ENCODE assay signal across 29 cellular contexts in genomic region chr17:72304859-72305258, GRCh38.
"Had no signal": no experiment of that assay in that cellular context is flagged by ENCODE, and none has a peak within 500 bp of the region (broad histone marks: within the 10 kb centered on the region; RNA-seq: fewer than 3 reads in every experiment).

No MANE protein-coding gene starts in this region.

- H3K27ac ChIP-seq: ascending aorta, cardiac muscle cell, VCaP had no signal

- H3K4me1 ChIP-seq: ascending aorta had no signal

- FAIRE-seq: TTC549 had no signal

- H3K4me3 ChIP-seq: ascending aorta, cardiac muscle cell had no signal

- H3K9me3 ChIP-seq: ascending aorta had no signal

- DNase-seq: activated CD4-positive, alpha-beta memory T cell treated with anti-CD3 and anti-CD28 coated beads, Interleukin-2, amount 10 ng/mL, durations not matched to agents 7 days and 5 days; activated CD4-positive, alpha-beta T cell treated with anti-CD3 and anti-CD28 coated beads for 1 hour; activated CD4-positive, alpha-beta T cell treated with anti-CD3 and anti-CD28 coated beads for 36 hours; activated CD4-positive, alpha-beta T cell treated with anti-CD3 and anti-CD28 coated beads for 48 hours; activated CD4-positive, alpha-beta T cell treated with anti-CD3 and anti-CD28 coated beads, Interleukin-2, amount 10 ng/mL, durations not matched to agents 7 days and 5 days; activated CD4-positive, alpha-beta T cell treated with anti-CD3 and anti-CD28 coated beads, Interleukin-2, amount 50 U/mL, for 48 hours; activated CD4-positive, CD25-positive, alpha-beta regulatory T cell; activated CD8-positive, alpha-beta memory T cell treated with anti-CD3 and anti-CD28 coated beads for 24 hours; activated CD8-positive, alpha-beta memory T cell treated with anti-CD3 and anti-CD28 coated beads, Interleukin-2, amount 10 ng/mL, durations not matched to agents 7 days and 5 days; activated CD8-positive, alpha-beta memory T cell treated with anti-CD3 and anti-CD28 coated beads, Interleukin-2, amount 50 U/mL, for 48 hours; activated CD8-positive, alpha-beta T cell treated with anti-CD3 and anti-CD28 coated beads, Interleukin-2, amount 10 ng/mL, durations not matched to agents 7 days and 5 days; activated effector memory CD4-positive, alpha-beta T cell treated with Interleukin-2 at 50 U/mL for 16 hours; activated gamma-delta T cell; activated naive CD4-positive, alpha-beta T cell treated with anti-CD3 and anti-CD28 coated beads, Interleukin-2, amount 10 ng/mL, durations not matched to agents 7 days and 5 days; activated naive CD4-positive, alpha-beta T cell treated with Interleukin-2 at 50 U/mL for 16 hours; activated naive CD8-positive, alpha-beta T cell treated with anti-CD3 and anti-CD28 coated beads, Interleukin-2, amount 10 ng/mL, durations not matched to agents 7 days and 5 days; activated naive CD8-positive, alpha-beta T cell treated with anti-CD3 and anti-CD28 coated beads, Interleukin-2, amount 50 U/mL, for 24 hours; activated T-cell treated with anti-CD3 and anti-CD28 coated beads, Interleukin-2, amount 50 U/mL, for 24 hours; activated T-cell treated with anti-CD3 and anti-CD28 coated beads, Interleukin-2, amount 50 U/mL, for 48 hours; amygdala; anterior cingulate cortex; cerebellar nuclear complex; T-helper 1 cell; T-helper 2 cell; T-helper 9 cell had no signal

- H3K36me3 ChIP-seq: ascending aorta, cardiac muscle cell had no signal

- H3K27me3 ChIP-seq: ascending aorta, cardiac muscle cell had no signal
